1 cellular context compared by ENCODE assay signal in the genomic region with DNA sequence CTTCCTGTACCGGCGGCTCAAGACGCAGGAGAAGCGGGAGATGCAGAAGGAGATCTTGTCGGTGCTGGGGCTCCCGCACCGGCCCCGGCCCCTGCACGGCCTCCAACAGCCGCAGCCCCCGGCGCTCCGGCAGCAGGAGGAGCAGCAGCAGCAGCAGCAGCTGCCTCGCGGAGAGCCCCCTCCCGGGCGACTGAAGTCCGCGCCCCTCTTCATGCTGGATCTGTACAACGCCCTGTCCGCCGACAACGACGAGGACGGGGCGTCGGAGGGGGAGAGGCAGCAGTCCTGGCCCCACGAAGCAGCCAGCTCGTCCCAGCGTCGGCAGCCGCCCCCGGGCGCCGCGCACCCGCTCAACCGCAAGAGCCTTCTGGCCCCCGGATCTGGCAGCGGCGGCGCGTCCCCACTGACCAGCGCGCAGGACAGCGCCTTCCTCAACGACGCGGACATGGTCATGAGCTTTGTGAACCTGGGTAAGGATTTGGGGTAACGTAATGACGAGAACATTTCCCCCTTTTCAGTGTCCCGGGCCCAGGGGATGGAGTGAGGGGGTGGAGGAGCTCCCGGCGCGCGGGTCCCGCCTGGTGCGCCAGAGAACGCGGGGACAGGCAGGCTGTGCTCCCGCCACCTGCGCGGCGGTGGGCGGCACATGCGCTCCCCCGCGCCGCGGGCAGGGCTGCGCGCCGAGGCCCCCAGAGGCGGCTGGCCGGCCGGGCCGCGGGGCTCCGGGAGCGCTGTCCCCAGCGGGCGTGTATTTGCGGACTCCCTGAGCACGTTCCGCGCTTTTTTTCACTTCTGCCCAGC.
TF ChIP-seq lines count a peak whose summit lies in the region.

No MANE protein-coding gene starts in this region.

TF ChIP-seq in IMR-90, 13 proteins besides CTCF, POLR2A, EP300 and RAD21 (continued from another document):
- TF ChIP-seq MAFK (IDR thresholded peaks at IDR 0.05; ENCODE audit: low read depth, low read length), result no peak
